In genomic region chr3:4986175-4986610, GRCh38 we compare ENCODE assay signal across 8 cellular contexts. TPM values are rescaled to one million over a fixed set of nuclear protein-coding genes. Genes with fewer than 3 reads are reported as not detected.
A peak's percentile ranks its signal among the peaks of the same experiment; 100 is the strongest.
DNase-seq lines count a peak whose midpoint lies in the region; ATAC-seq and TF ChIP-seq lines count a peak whose summit lies in the region.

No MANE protein-coding gene starts in this region.

- no peaks in the 10 kb centered on the region for H3K27me3 ChIP-seq in left lung
- peaks cover 9% of the 10 kb centered on the region for H3K27me3 ChIP-seq in thymus (ENCODE audit: control insufficient read depth, insufficient read depth)

- peak overlapping the region; percentile 25 to 35 for H3K4me3 ChIP-seq in left lung
- H3K4me3 ChIP-seq in thymus (ENCODE audit: low read length), result no peak overlapping the region

- H3K27ac ChIP-seq in angular gyrus (ENCODE audit: low read depth, low read length) (peak overlapping the region; percentile 87), left lung (peak overlapping the region; percentile 99 to 100), thymus (ENCODE audit: low read depth) (peak overlapping the region; percentile 89)

- H3K36me3 ChIP-seq in left lung (peaks cover 0 to 32% of the 10 kb centered on the region in 2 donors), thymus (ENCODE audit: control insufficient read depth, insufficient read depth) (no peaks in the 10 kb centered on the region)

- H3K36me3 Mint-ChIP-seq in T-helper 2 cell treated with Interferon-gamma antibody and Interleukin-4, amounts not matched to agents 5 μg/mL and 100 μg/mL, for 36 hours (ENCODE audit: low read depth), result peaks cover 51% of the 10 kb centered on the region

- peaks cover 38 to 88% of the 10 kb centered on the region in 2 donors for H3K4me1 ChIP-seq in left lung
- H3K4me1 ChIP-seq in thymus (ENCODE audit: control insufficient read depth, insufficient read depth, low read length), result peaks cover 6% of the 10 kb centered on the region

- intact Hi-C loops in left lung (cut with DNase I), result no loop called here

- peak; percentile 2 for ATAC-seq in left lung
- no peak for ATAC-seq in HG03439 (IDR thresholded peaks at IDR 0.05; ENCODE audit: unreplicated experiment)
- ATAC-seq in HG03139 (IDR thresholded peaks at IDR 0.05; ENCODE audit: unreplicated experiment), result no peak

- no peak for DNase-seq in T-helper 2 cell treated with Interferon-gamma antibody and Interleukin-4, amounts not matched to agents 5 μg/mL and 100 μg/mL, for 36 hours (ENCODE audit: low spot score)
- DNase-seq in T-helper 2 cell (no peak), left lung (no peak), D341Med (ENCODE audit: low spot score) (no peak)

- peak overlapping the region; percentile 91 for H3K27ac Mint-ChIP-seq in T-helper 2 cell treated with Interferon-gamma antibody and Interleukin-4, amounts not matched to agents 5 μg/mL and 100 μg/mL, for 36 hours

- peak overlapping the region; percentile 88 for H3K4me3 Mint-ChIP-seq in T-helper 2 cell treated with Interferon-gamma antibody and Interleukin-4, amounts not matched to agents 5 μg/mL and 100 μg/mL, for 36 hours

- WGBS in thymus, result 86% methylated on average over 5 of the region's 5 CpGs

- H3K9me3 Mint-ChIP-seq in T-helper 2 cell treated with Interferon-gamma antibody and Interleukin-4, amounts not matched to agents 5 μg/mL and 100 μg/mL, for 36 hours, result no peaks in the 10 kb centered on the region

- no peaks in the 10 kb centered on the region for H3K27me3 Mint-ChIP-seq in T-helper 2 cell treated with Interferon-gamma antibody and Interleukin-4, amounts not matched to agents 5 μg/mL and 100 μg/mL, for 36 hours (ENCODE audit: low read depth)

- H3K9me3 ChIP-seq in left lung (no peaks in the 10 kb centered on the region), thymus (ENCODE audit: control insufficient read depth) (no peaks in the 10 kb centered on the region)

- no peak for TF ChIP-seq CTCF in left lung (IDR thresholded peaks at IDR 0.05)

- H3K4me1 Mint-ChIP-seq in T-helper 2 cell treated with Interferon-gamma antibody and Interleukin-4, amounts not matched to agents 5 μg/mL and 100 μg/mL, for 36 hours (ENCODE audit: low read depth), result peaks cover 60% of the 10 kb centered on the region

RNA-seq across cellular contexts. Expression of gene BHLHE40, which starts 7.0 kb away (rescaled TPM):
- total RNA-seq in left lung, result 10 to 100 TPM; 76.5 to 97.5 TPM
- polyA plus RNA-seq in thymus, result 30.1 TPM
